26 cellular contexts compared by ENCODE assay signal in the genomic region with DNA sequence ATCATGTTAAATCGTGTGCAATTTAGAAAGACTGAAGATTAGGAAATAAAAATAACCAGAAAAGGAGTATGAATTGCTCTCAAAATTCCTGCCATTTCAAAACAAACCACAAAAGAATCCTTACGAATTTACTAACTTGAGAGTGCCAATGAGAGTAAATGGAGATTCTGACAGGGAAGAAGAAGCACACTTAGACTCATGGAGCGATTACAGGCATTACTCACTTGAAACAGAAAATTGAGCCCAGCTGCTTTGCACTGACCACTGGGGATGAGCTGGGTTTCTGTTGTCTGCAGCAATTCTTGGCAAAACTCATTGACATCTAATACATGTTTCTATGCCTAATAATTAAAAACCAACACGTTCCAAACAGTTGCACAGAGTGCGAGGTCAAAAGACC.
"Had no signal": no experiment of that assay in that cellular context is flagged by ENCODE, and none has a peak within 500 bp of the region (broad histone marks: within the 10 kb centered on the region; RNA-seq: fewer than 3 reads in every experiment).

No MANE protein-coding gene starts in this region.

- H3K4me1 ChIP-seq: breast epithelium, heart right ventricle, left ventricle myocardium inferior had no signal

- H3K36me3 ChIP-seq: breast epithelium, heart right ventricle, left ventricle myocardium inferior, thoracic aorta, WERI-Rb-1 had no signal

- ATAC-seq: activated CD4-positive, CD25-positive, alpha-beta regulatory T cell treated with anti-CD3 and anti-CD28 coated beads, Interleukin-2, amount 50 U/mL, for 24 hours; activated CD8-positive, alpha-beta T cell treated with anti-CD3 and anti-CD28 coated beads for 36 hours; activated naive CD8-positive, alpha-beta T cell treated with anti-CD3 and anti-CD28 coated beads, Interleukin-2, amount 50 U/mL, for 24 hours; activated T-cell treated with anti-CD3 and anti-CD28 coated beads, Interleukin-2, amount 50 U/mL, for 4 hours; esophagus mucosa; heart right ventricle; right cardiac atrium had no signal

- H3K27ac Mint-ChIP-seq: activated CD4-positive, alpha-beta T cell treated with anti-CD3 and anti-CD28 coated beads, Interleukin-2, amount 10 ng/mL, durations not matched to agents 7 days and 5 days; activated CD8-positive, alpha-beta T cell treated with anti-CD3 and anti-CD28 coated beads for 36 hours; activated naive CD4-positive, alpha-beta T cell treated with anti-CD3 and anti-CD28 coated beads, Interleukin-2, amount 50 U/mL, for 24 hours; activated naive CD8-positive, alpha-beta T cell treated with anti-CD3 and anti-CD28 coated beads, Interleukin-2, amount 50 U/mL, for 24 hours; activated T-helper 2 cell treated with anti-CD3 and anti-CD28 coated beads, Interferon-gamma antibody, Interleukin-2, Interleukin-4, amounts not matched to agents 10 μg/mL and 5 μg/mL and 100 μg/mL, durations not matched to agents 14 hours and 24 hours and 36 hours; endodermal cell; nephron had no signal

- H3K4me3 Mint-ChIP-seq: activated CD4-positive, alpha-beta T cell treated with anti-CD3 and anti-CD28 coated beads, Interleukin-2, amount 10 ng/mL, durations not matched to agents 7 days and 5 days; activated CD8-positive, alpha-beta T cell treated with anti-CD3 and anti-CD28 coated beads for 36 hours; activated naive CD4-positive, alpha-beta T cell treated with anti-CD3 and anti-CD28 coated beads, Interleukin-2, amount 50 U/mL, for 24 hours; activated naive CD8-positive, alpha-beta T cell treated with anti-CD3 and anti-CD28 coated beads, Interleukin-2, amount 50 U/mL, for 24 hours; activated T-cell treated with anti-CD3 and anti-CD28 coated beads, Interleukin-2, amount 50 U/mL, for 4 hours; endodermal cell; nephron had no signal

- DNase-seq: activated CD4-positive, alpha-beta T cell treated with anti-CD3 and anti-CD28 coated beads, Interleukin-2, amount 10 ng/mL, durations not matched to agents 7 days and 5 days; activated CD8-positive, alpha-beta T cell treated with anti-CD3 and anti-CD28 coated beads for 36 hours; activated naive CD8-positive, alpha-beta T cell treated with anti-CD3 and anti-CD28 coated beads, Interleukin-2, amount 50 U/mL, for 24 hours; activated T-cell treated with anti-CD3 and anti-CD28 coated beads, Interleukin-2, amount 50 U/mL, for 4 hours; amygdala; central memory CD4-positive, alpha-beta T cell; endodermal cell; foreskin melanocyte; heart right ventricle; left ventricle myocardium inferior; mesendoderm; posterior cingulate gyrus; right cardiac atrium; stimulated activated CD4-positive, alpha-beta T cell treated with anti-CD3 and anti-CD28 coated beads, Interleukin-2, amount 100 ng/mL, for 48 hours; stimulated activated naive CD4-positive, alpha-beta T cell treated with Interleukin-2 at 50 U/mL for 16 hours; T-helper 9 cell; trophoblast cell; WERI-Rb-1 had no signal

- H3K27ac ChIP-seq: breast epithelium, heart right ventricle, left ventricle myocardium inferior, thoracic aorta, WERI-Rb-1 had no signal

- H3K9me3 Mint-ChIP-seq: activated naive CD4-positive, alpha-beta T cell treated with anti-CD3 and anti-CD28 coated beads, Interleukin-2, amount 50 U/mL, for 24 hours; endodermal cell; nephron had no signal

- H3K27me3 ChIP-seq: breast epithelium, heart right ventricle had no signal

- H3K36me3 Mint-ChIP-seq: activated naive CD4-positive, alpha-beta T cell treated with anti-CD3 and anti-CD28 coated beads, Interleukin-2, amount 50 U/mL, for 24 hours had no signal

- H3K4me3 ChIP-seq: breast epithelium, heart right ventricle, left ventricle myocardium inferior, lung, thoracic aorta had no signal

- H3K9me3 ChIP-seq: breast epithelium, thoracic aorta had no signal

- H3K4me1 Mint-ChIP-seq: activated CD4-positive, alpha-beta T cell treated with anti-CD3 and anti-CD28 coated beads, Interleukin-2, amount 10 ng/mL, durations not matched to agents 7 days and 5 days; activated naive CD4-positive, alpha-beta T cell treated with anti-CD3 and anti-CD28 coated beads, Interleukin-2, amount 50 U/mL, for 24 hours; activated naive CD8-positive, alpha-beta T cell treated with anti-CD3 and anti-CD28 coated beads, Interleukin-2, amount 50 U/mL, for 24 hours; nephron had no signal

- H3K27me3 Mint-ChIP-seq: activated CD4-positive, alpha-beta T cell treated with anti-CD3 and anti-CD28 coated beads, Interleukin-2, amount 10 ng/mL, durations not matched to agents 7 days and 5 days; activated CD8-positive, alpha-beta T cell treated with anti-CD3 and anti-CD28 coated beads for 36 hours; activated naive CD4-positive, alpha-beta T cell treated with anti-CD3 and anti-CD28 coated beads, Interleukin-2, amount 50 U/mL, for 24 hours; activated naive CD8-positive, alpha-beta T cell treated with anti-CD3 and anti-CD28 coated beads, Interleukin-2, amount 50 U/mL, for 24 hours had no signal
